In the genomic region with DNA sequence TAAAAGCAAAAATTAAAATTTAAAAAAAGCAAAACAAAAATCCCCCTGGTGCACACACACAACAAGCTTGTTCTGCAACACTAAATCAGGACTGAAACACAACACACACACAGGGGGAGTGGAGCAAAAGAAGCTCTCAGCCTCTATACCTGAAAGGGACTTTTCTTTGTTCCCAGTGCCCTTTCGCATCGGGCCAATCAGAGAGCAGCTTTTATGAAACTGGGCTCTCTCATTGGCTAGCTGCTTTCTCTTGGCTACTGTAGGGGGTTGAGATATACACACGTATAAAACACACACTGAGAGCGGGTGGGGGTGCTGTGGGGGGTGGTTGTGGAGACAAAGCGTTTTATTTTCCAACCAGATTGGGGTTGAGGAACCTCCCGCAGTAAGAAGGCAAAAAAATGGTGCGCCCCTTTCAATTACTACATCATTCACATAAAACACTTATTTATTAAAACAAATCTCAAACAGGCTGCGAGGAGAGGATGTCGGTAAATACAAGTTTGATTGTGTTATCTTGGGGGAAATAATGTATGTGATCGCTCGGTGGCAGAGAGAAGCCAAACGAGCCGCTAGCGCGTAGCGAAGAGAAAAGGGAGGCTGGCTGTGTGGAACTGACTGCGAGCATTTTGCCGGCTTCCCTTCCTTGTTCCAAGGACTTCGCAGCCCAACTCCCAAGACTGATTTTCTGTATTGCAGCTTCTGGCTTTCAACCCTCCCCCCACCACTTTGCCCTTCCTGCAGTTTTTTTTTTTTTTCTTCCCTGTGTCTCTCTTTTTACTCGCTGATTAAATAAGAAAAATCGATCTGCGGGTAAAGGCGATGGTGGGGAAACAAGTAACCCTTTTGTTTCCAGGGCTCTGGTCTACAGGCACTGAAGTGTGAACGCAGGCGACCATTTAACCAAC, we compare ENCODE assay signal across 8 cellular contexts. TPM values are rescaled to one million over a fixed set of nuclear protein-coding genes. Genes with fewer than 3 reads are reported as not detected.
DNase-seq lines count a peak whose midpoint lies in the region; ATAC-seq, FAIRE-seq and TF ChIP-seq lines count a peak whose summit lies in the region.

No MANE protein-coding gene starts in this region.

- H3K27ac ChIP-seq in neutrophil, result peak overlapping the region; percentile 57

- peak; percentile 86 for ATAC-seq in HG03175 (IDR thresholded peaks at IDR 0.05; ENCODE audit: unreplicated experiment)
- ATAC-seq in Right ventricle myocardium inferior, result peak; percentile 88

- H3K36me3 ChIP-seq in adipocyte (ENCODE audit: control insufficient read depth, insufficient read depth, low read length, severe bottlenecking), result no peaks in the 10 kb centered on the region
- H3K36me3 ChIP-seq in neutrophil, result no peaks in the 10 kb centered on the region

- H3K9ac ChIP-seq in adipocyte (ENCODE audit: low read length), result peak overlapping the region; percentile 91

- H3K4me1 ChIP-seq in adipocyte (ENCODE audit: control insufficient read depth, insufficient read depth, low read length) (peaks cover 25% of the 10 kb centered on the region), neutrophil (ENCODE audit: control insufficient read depth in 1 of 2, insufficient read depth in 1 of 2, low read depth in 1 of 2, low read length in 1 of 2) (peaks cover 30 to 37% of the 10 kb centered on the region in 2 experiments)

- no peak for TF ChIP-seq CTCF in neutrophil (IDR thresholded peaks at IDR 0.05)

- intact Hi-C loops in Right ventricle myocardium inferior (cut with DNase I), result loop anchor here (2.0 to 10.0 kb wide), 4 partner anchors 42 to 214 kb away; no protein-coding TSS in a partner anchor

- peak; percentile 98 for FAIRE-seq in GM19239 (lab: Jason Lieb, UNC)

- peak overlapping the region; percentile 88 for H3K4me3 ChIP-seq in adipocyte (ENCODE audit: low read length)
- peak overlapping the region; percentile 60 to 66 for H3K4me3 ChIP-seq in neutrophil (ENCODE audit: low read depth in 1 of 2, low read length in 1 of 2)

- DNase-seq in COLO829 (ENCODE audit: low spot score) (peak; percentile 57), GM19239 (ENCODE audit: insufficient read length, low spot score) (peak; percentile 48), NCI-H345 (lab: John Stamatoyannopoulos, UW) (peak; percentile 95), adipocyte (ENCODE audit: low read depth) (peak; percentile 88), Right ventricle myocardium inferior (ENCODE audit: missing footprints) (no peak), NK-92 (lab: John Stamatoyannopoulos, UW; ENCODE audit: unreplicated experiment) (no peak)

- H3K9me3 ChIP-seq in adipocyte (ENCODE audit: control insufficient read depth, low read length) (no peaks in the 10 kb centered on the region), neutrophil (no peaks in the 10 kb centered on the region)

- no peaks in the 10 kb centered on the region for H3K27me3 ChIP-seq in adipocyte (replicated peaks; ENCODE audit: control insufficient read depth, insufficient read depth, low read length)
- peaks cover 44% of the 10 kb centered on the region for H3K27me3 ChIP-seq in neutrophil

RNA-seq across cellular contexts. Expression of a gene that starts 2.5 kb away (rescaled TPM):
- total RNA-seq in Right ventricle myocardium inferior, result 9.3 TPM

Comparison
In these comparisons a context has a peak if more than half of its experiments do, and no peak if none do; other contexts are left out.
1. DNase-seq: peak in COLO829 (single experiment), GM19239 (single experiment), NCI-H345 (single experiment) and adipocyte (single experiment); none in Right ventricle myocardium inferior (single experiment) and NK-92 (single experiment).